ENCODE assay signal across 23 cellular contexts in the genomic region with DNA sequence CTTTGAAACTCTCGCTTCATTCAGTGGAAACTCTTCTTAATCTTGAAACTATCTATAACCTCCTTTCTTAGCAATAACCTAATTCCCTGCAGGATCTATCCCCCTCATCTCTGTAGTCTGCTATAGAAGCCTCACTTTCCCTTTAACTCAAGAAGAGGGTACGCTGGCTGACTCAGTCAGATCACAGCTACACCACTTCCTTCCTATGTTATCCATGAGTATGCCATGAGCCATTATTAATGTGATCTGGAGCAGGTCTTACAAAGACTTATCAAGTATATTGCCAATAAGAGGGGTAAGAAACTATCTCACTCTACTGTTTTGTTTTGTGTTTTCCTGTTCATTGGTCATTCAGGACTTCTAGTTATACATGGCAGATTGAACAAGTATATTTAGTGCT.
DNase-seq lines count a peak whose midpoint lies in the region; ATAC-seq, FAIRE-seq and TF ChIP-seq lines count a peak whose summit lies in the region.
"Had no signal": no experiment of that assay in that cellular context is flagged by ENCODE, and none has a peak within 500 bp of the region (broad histone marks: within the 10 kb centered on the region; RNA-seq: fewer than 3 reads in every experiment).

No MANE protein-coding gene starts in this region.

- FAIRE-seq in endothelial cell of umbilical vein (lab: Jason Lieb, UNC) = peak; percentile 40
- peak; percentile 36 for FAIRE-seq in keratinocyte (lab: Jason Lieb, UNC)
- FAIRE-seq: GM12891 had no signal

- H3K9me3 Mint-ChIP-seq in stimulated activated naive B cell treated with anti-CD40 and anti-IgM and Interleukin-4, amounts not matched to agents 10 μg/mL and 1 μg/mL and 100 μg/mL, for 72 hours = no peaks in the 10 kb centered on the region
- no peaks in the 10 kb centered on the region for H3K9me3 Mint-ChIP-seq in activated T-helper 17 cell treated with anti-CD3 and anti-CD28 coated beads, Interleukin-2, amount 50 U/mL, for 72 hours
- H3K9me3 Mint-ChIP-seq: HFFc6 had no signal

- DNase-seq in ELR (ENCODE audit: low read depth) = peak; percentile 74
- DNase-seq in RPMI7951 (ENCODE audit: low read depth) = peak; percentile 36
- peak; percentile 21 for DNase-seq in endothelial cell of umbilical vein (ENCODE audit: low read depth, low spot score)
- no peak for DNase-seq in keratinocyte (ENCODE audit: low read depth, low spot score)
- no peak for DNase-seq in stimulated activated naive B cell treated with anti-CD40 and anti-IgM and Interleukin-4, amounts not matched to agents 10 μg/mL and 1 μg/mL and 100 μg/mL, for 72 hours
- no peak for DNase-seq in AG08396 (ENCODE audit: low spot score)
- DNase-seq: CD4-positive, CD25-positive, alpha-beta regulatory T cell; DMS53; GF-D8; GOT3; HFFc6; KG1; MM.1S; NCI-H2029; NCI-H446 treated with DMSO at 0.1 percent for 48 hours; NCI-H82; NK-92 treated with Interleukin-12 subunit alpha and Interleukin-12 subunit beta, amount 100 ng/mL, for 24 hours; SK-N-SH had no signal

- no peaks in the 10 kb centered on the region for H3K4me1 Mint-ChIP-seq in stimulated activated naive B cell treated with anti-CD40 and anti-IgM and Interleukin-4, amounts not matched to agents 10 μg/mL and 1 μg/mL and 100 μg/mL, for 72 hours
- H3K4me1 Mint-ChIP-seq in activated T-helper 17 cell treated with anti-CD3 and anti-CD28 coated beads, Interleukin-2, amount 50 U/mL, for 72 hours = no peaks in the 10 kb centered on the region
- H3K4me1 Mint-ChIP-seq: CD4-positive, CD25-positive, alpha-beta regulatory T cell had no signal

- H3K36me3 Mint-ChIP-seq in stimulated activated naive B cell treated with anti-CD40 and anti-IgM and Interleukin-4, amounts not matched to agents 10 μg/mL and 1 μg/mL and 100 μg/mL, for 72 hours = no peaks in the 10 kb centered on the region
- H3K36me3 Mint-ChIP-seq in activated T-helper 17 cell treated with anti-CD3 and anti-CD28 coated beads, Interleukin-2, amount 50 U/mL, for 72 hours (ENCODE audit: low read depth) = no peaks in the 10 kb centered on the region
- H3K36me3 Mint-ChIP-seq: CD4-positive, CD25-positive, alpha-beta regulatory T cell had no signal

- no peaks in the 10 kb centered on the region for H3K36me3 ChIP-seq in endothelial cell of umbilical vein (ENCODE audit: control insufficient read depth in 2 of 2, extremely low read depth in 1 of 2, insufficient read depth in 2 of 2, low read length in 2 of 2)
- no peaks in the 10 kb centered on the region for H3K36me3 ChIP-seq in keratinocyte (ENCODE audit: control insufficient read depth in 2 of 2, extremely low read depth in 1 of 2, insufficient read depth in 2 of 2, low read length in 2 of 2)
- H3K36me3 ChIP-seq: BLaER1, HAP-1 had no signal

- POLR2A ChIA-PET in endothelial cell of umbilical vein (lab: Charles Lee) = no interaction called here

- TF ChIP-seq POLR2A in endothelial cell of umbilical vein (IDR thresholded peaks at IDR 0.05; ENCODE audit: low read depth, low read length) = no peak

- dilution Hi-C loops in endothelial cell of umbilical vein (cut with MboI; ENCODE audit: extremely low pct_ligation_motif_present, low sequenced_read_pairs) (no loop called here), keratinocyte (cut with MboI; ENCODE audit: extremely low pct_ligation_motif_present, low sequenced_read_pairs) (no loop called here)

- H3K4me1 ChIP-seq in endothelial cell of umbilical vein (ENCODE audit: control insufficient read depth, extremely low read depth, insufficient read depth, low read length) (peaks cover 23% of the 10 kb centered on the region), keratinocyte (ENCODE audit: control insufficient read depth, extremely low read depth, insufficient read depth, low read length) (peaks cover 30% of the 10 kb centered on the region)
- H3K4me1 ChIP-seq: BLaER1 had no signal

- H3K27ac ChIP-seq in endothelial cell of umbilical vein (ENCODE audit: insufficient read depth, low read depth, low read length) (no peak overlapping the region), keratinocyte (ENCODE audit: control insufficient read depth, insufficient read depth, low read length) (peak overlapping the region; percentile 93)
- H3K27ac ChIP-seq: BLaER1 had no signal

- H3K4me2 ChIP-seq in endothelial cell of umbilical vein (ENCODE audit: insufficient read depth, low read length) (peak overlapping the region; percentile 8), keratinocyte (ENCODE audit: control insufficient read depth, extremely low read depth, insufficient read depth, low read depth, low read length) (peak overlapping the region; percentile 51)
- H3K4me2 ChIP-seq: BLaER1, SK-N-SH had no signal

- no peak overlapping the region for H3K4me3 ChIP-seq in endothelial cell of umbilical vein (replicated peaks in 1 of 3; ENCODE audit: insufficient read depth in 1 of 3, low read depth in 1 of 3, low read length in 3 of 3)
- no peak overlapping the region for H3K4me3 ChIP-seq in keratinocyte (ENCODE audit: control insufficient read depth in 2 of 3, extremely low read depth in 1 of 3, insufficient read depth in 2 of 3, low read depth in 1 of 3, low read length in 3 of 3)
- H3K4me3 ChIP-seq: BLaER1, HAP-1 had no signal

- CTCF ChIA-PET in endothelial cell of umbilical vein (lab: Charles Lee) = no interaction called here

- H3K4me3 Mint-ChIP-seq in stimulated activated naive B cell treated with anti-CD40 and anti-IgM and Interleukin-4, amounts not matched to agents 10 μg/mL and 1 μg/mL and 100 μg/mL, for 72 hours = no peak overlapping the region
- no peak overlapping the region for H3K4me3 Mint-ChIP-seq in activated T-helper 17 cell treated with anti-CD3 and anti-CD28 coated beads, Interleukin-2, amount 50 U/mL, for 72 hours
- H3K4me3 Mint-ChIP-seq: CD4-positive, CD25-positive, alpha-beta regulatory T cell; HFFc6 had no signal

- no peak for TF ChIP-seq CTCF in endothelial cell of umbilical vein (IDR thresholded peaks at IDR 0.05; ENCODE audit: extremely low read depth in 1 of 2, insufficient read depth in 1 of 2, low read depth in 1 of 2, low read length in 2 of 2)
- no peak for TF ChIP-seq CTCF in keratinocyte (optimal IDR thresholded peaks at IDR 0.05 in 1 of 3, IDR thresholded peaks at IDR 0.05 in 1 of 3, conservative IDR thresholded peaks at IDR 0.05 in 1 of 3; ENCODE audit: extremely low read depth in 1 of 3, insufficient read depth in 2 of 3, low read length in 3 of 3)

- no peak for ATAC-seq in stimulated activated naive B cell treated with anti-CD40 and anti-IgM and Interleukin-4, amounts not matched to agents 10 μg/mL and 1 μg/mL and 100 μg/mL, for 72 hours (replicated peaks)
- no peak for ATAC-seq in activated T-helper 17 cell treated with anti-CD3 and anti-CD28 coated beads, Interleukin-2, amount 50 U/mL, for 72 hours (replicated peaks)
- ATAC-seq: Panc1 had no signal

- intact Hi-C loops in endothelial cell of umbilical vein (cut with micrococcal nuclease) = loop anchor here (5.0 kb wide), 1 partner anchor 53 kb away; no protein-coding TSS in a partner anchor

- H3K9me1 ChIP-seq in endothelial cell of umbilical vein (replicated peaks; ENCODE audit: control insufficient read depth, extremely low read depth, insufficient read depth, low read length) (no peaks in the 10 kb centered on the region), keratinocyte (ENCODE audit: control insufficient read depth, extremely low read depth, insufficient read depth, low read length) (no peaks in the 10 kb centered on the region)

- H3K9me3 ChIP-seq in endothelial cell of umbilical vein (replicated peaks; ENCODE audit: control insufficient read depth, insufficient read depth, low read length) = no peaks in the 10 kb centered on the region
- no peaks in the 10 kb centered on the region for H3K9me3 ChIP-seq in keratinocyte (ENCODE audit: control insufficient read depth, low read depth, low read length)
- H3K9me3 ChIP-seq: BLaER1, HAP-1, SK-N-SH had no signal

- H3K79me2 ChIP-seq in endothelial cell of umbilical vein (ENCODE audit: control insufficient read depth, insufficient read depth, low read length) (no peaks in the 10 kb centered on the region), keratinocyte (ENCODE audit: control insufficient read depth, insufficient read depth, low read length) (no peaks in the 10 kb centered on the region)

- H3K27me3 Mint-ChIP-seq in stimulated activated naive B cell treated with anti-CD40 and anti-IgM and Interleukin-4, amounts not matched to agents 10 μg/mL and 1 μg/mL and 100 μg/mL, for 72 hours = peaks cover 0 to 15% of the 10 kb centered on the region in 2 donors
- H3K27me3 Mint-ChIP-seq in activated T-helper 17 cell treated with anti-CD3 and anti-CD28 coated beads, Interleukin-2, amount 50 U/mL, for 72 hours = no peaks in the 10 kb centered on the region
- H3K27me3 Mint-ChIP-seq: CD4-positive, CD25-positive, alpha-beta regulatory T cell had no signal

- H4K20me1 ChIP-seq in endothelial cell of umbilical vein (replicated peaks; ENCODE audit: control insufficient read depth, extremely low read depth, insufficient read depth, low read length) (no peaks in the 10 kb centered on the region), keratinocyte (ENCODE audit: control insufficient read depth, extremely low read depth, insufficient read depth, low read length) (no peaks in the 10 kb centered on the region)
- H4K20me1 ChIP-seq: BLaER1 had no signal

- no TSS peak for BruUV-seq in endothelial cell of umbilical vein (replicated peaks; lab: Mats Ljungman, UMichigan)

- H3K27ac Mint-ChIP-seq in stimulated activated naive B cell treated with anti-CD40 and anti-IgM and Interleukin-4, amounts not matched to agents 10 μg/mL and 1 μg/mL and 100 μg/mL, for 72 hours = no peak overlapping the region
- H3K27ac Mint-ChIP-seq in activated T-helper 17 cell treated with anti-CD3 and anti-CD28 coated beads, Interleukin-2, amount 50 U/mL, for 72 hours = no peak overlapping the region
- H3K27ac Mint-ChIP-seq: CD4-positive, CD25-positive, alpha-beta regulatory T cell; HFFc6 had no signal

- no peak overlapping the region for H3K9ac ChIP-seq in endothelial cell of umbilical vein (replicated peaks; ENCODE audit: extremely low read depth, insufficient read depth, low read length)
- H3K9ac ChIP-seq in keratinocyte (ENCODE audit: control insufficient read depth, extremely low read depth, insufficient read depth, low read length) = peak overlapping the region; percentile 37
- H3K9ac ChIP-seq: BLaER1, SK-N-SH had no signal

- H3K27me3 ChIP-seq in endothelial cell of umbilical vein (ENCODE audit: control insufficient read depth in 2 of 2, insufficient read depth in 2 of 2, low read length in 2 of 2) (no peaks in the 10 kb centered on the region), keratinocyte (ENCODE audit: control insufficient read depth, extremely low read depth, insufficient read depth, low read length) (no peaks in the 10 kb centered on the region)

- H2AFZ ChIP-seq in endothelial cell of umbilical vein (ENCODE audit: low read depth, low read length) (no peak overlapping the region), keratinocyte (ENCODE audit: control insufficient read depth, low read length) (peak overlapping the region; percentile 19)

TF ChIP-seq in endothelial cell of umbilical vein, 7 proteins besides CTCF, POLR2A, EP300 and RAD21 (continues in another document):
- TF ChIP-seq POLR2AphosphoS5 (IDR thresholded peaks at IDR 0.05; ENCODE audit: insufficient read depth, low read depth, low read length) (no peak), MYC (IDR thresholded peaks at IDR 0.05; ENCODE audit: low read depth, low read length) (no peak)

Comparison
In these comparisons a context has a peak if more than half of its experiments do, and no peak if none do; other contexts are left out.
1. DNase-seq: peak in ELR (single experiment), RPMI7951 (single experiment) and endothelial cell of umbilical vein (single experiment); none in keratinocyte (single experiment), stimulated activated naive B cell treated with anti-CD40 and anti-IgM and Interleukin-4, amounts not matched to agents 10 μg/mL and 1 μg/mL and 100 μg/mL, for 72 hours (single experiment) and AG08396 (single experiment).